Comparison of ENCODE assay signal across 18 cellular contexts in the genomic region with DNA sequence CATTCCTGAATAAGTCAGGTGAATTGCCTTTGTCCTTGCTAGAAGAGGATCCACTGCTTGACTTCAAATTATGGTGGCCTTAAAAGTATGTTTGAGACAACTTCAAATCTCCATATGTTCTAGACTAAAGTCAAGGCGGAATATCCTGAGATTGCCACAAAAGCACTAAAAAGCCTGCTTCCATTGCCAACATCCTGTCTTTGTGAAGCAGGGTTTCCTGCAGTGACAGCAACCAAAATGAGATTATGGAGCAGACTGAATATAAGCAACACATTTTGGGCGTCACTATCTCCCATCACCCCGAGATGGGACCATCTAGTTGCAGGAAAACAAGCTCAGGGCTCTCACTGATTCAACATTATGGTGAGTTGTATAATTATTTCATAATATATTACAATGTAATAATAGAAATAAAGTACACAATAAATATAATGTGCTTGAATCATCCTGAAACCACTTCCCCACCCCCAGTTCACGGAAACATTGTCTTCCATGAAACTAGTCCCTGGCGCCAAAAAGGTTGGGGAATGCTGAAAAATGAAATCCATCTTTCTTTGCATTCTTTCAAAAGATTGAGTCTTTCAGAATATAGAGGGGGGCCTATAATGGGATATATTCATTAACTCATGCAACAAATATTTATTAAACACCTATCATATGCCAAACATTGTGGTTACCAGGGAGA.
A peak's percentile ranks its signal among the peaks of the same experiment; 100 is the strongest.
DNase-seq lines count a peak whose midpoint lies in the region; ATAC-seq, FAIRE-seq and TF ChIP-seq lines count a peak whose summit lies in the region.
"Had no signal": no experiment of that assay in that cellular context is flagged by ENCODE, and none has a peak within 500 bp of the region (broad histone marks: within the 10 kb centered on the region; RNA-seq: fewer than 3 reads in every experiment).

No MANE protein-coding gene starts in this region.

- CTCF ChIA-PET in GM12878 (lab: Yijun Ruan, JAX) (interaction anchor here (0.6 to 1.1 kb wide), 2 partner anchors 292 to 325 kb away, joined by 3 read pairs; no protein-coding TSS in a partner anchor), endothelial cell of umbilical vein (lab: Charles Lee) (no interaction called here)

- no peak for TF ChIP-seq CTCF in KMS-11 (conservative IDR thresholded peaks at IDR 0.05; ENCODE audit: low read depth, low read length)
- TF ChIP-seq CTCF in GM12878 (IDR thresholded peaks at IDR 0.05 in 2 of 3, conservative IDR thresholded peaks at IDR 0.05 in 1 of 3; ENCODE audit: control insufficient read depth in 2 of 3, extremely low read depth in 1 of 3, insufficient read depth in 1 of 3, low read depth in 3 of 3, low read length in 3 of 3): no peak
- no peak for TF ChIP-seq CTCF in endothelial cell of umbilical vein (IDR thresholded peaks at IDR 0.05; ENCODE audit: extremely low read depth in 1 of 2, insufficient read depth in 1 of 2, low read depth in 1 of 2, low read length in 2 of 2)

- H3K27ac ChIP-seq in KMS-11: peak overlapping the region; percentile 100
- H3K27ac ChIP-seq in GM12878 (ENCODE audit: control insufficient read depth, insufficient read depth): peak overlapping the region; percentile 96; the same call in 1 of the 2 replicates
- peak overlapping the region; percentile 63 for H3K27ac ChIP-seq in endothelial cell of umbilical vein (ENCODE audit: insufficient read depth, low read depth, low read length)
- H3K27ac ChIP-seq in aorta (ENCODE audit: low read depth in 1 of 2, low read length in 2 of 2): no peak overlapping the region
- H3K27ac ChIP-seq: A549, C4-2B had no signal

- H3K9me3 ChIP-seq in GM12878 (replicated peaks; ENCODE audit: control insufficient read depth, insufficient read depth, low read length) (peaks cover 6% of the 10 kb centered on the region), endothelial cell of umbilical vein (replicated peaks; ENCODE audit: control insufficient read depth, insufficient read depth, low read length) (no peaks in the 10 kb centered on the region), aorta (ENCODE audit: control insufficient read depth, low read length) (no peaks in the 10 kb centered on the region)
- H3K9me3 ChIP-seq: BE2C had no signal

- FAIRE-seq in HTR-8/SVneo (lab: Jason Lieb, UNC) (peak; percentile 54), GM12878 (lab: Jason Lieb, UNC) (no peak), endothelial cell of umbilical vein (lab: Jason Lieb, UNC) (peak; percentile 68)
- FAIRE-seq: A549 had no signal

- 97% methylated on average over 5 of the region's 5 CpGs for WGBS in GM12878 (ENCODE audit: insufficient coverage, insufficient replicate concordance, low lambda C conversion rate, missing lambda C conversion rate)
- WGBS in aorta, 2 donors: 94 to 95% methylated on average over 5 of the region's 5 CpGs

- no peaks in the 10 kb centered on the region for H4K20me1 ChIP-seq in KMS-11 (ENCODE audit: insufficient read depth)
- H4K20me1 ChIP-seq in GM12878 (ENCODE audit: control insufficient read depth, insufficient read depth): no peaks in the 10 kb centered on the region
- no peaks in the 10 kb centered on the region for H4K20me1 ChIP-seq in endothelial cell of umbilical vein (replicated peaks; ENCODE audit: control insufficient read depth, extremely low read depth, insufficient read depth, low read length)

- SMC1A ChIA-PET in GM12878 (lab: Charles Lee; ENCODE audit: uncharacterized antibody, unreplicated experiment): interaction anchor here (0.6 to 3.3 kb wide), 7 partner anchors 11 to 154 kb away, joined by 3 to 12 read pairs (median 3); no protein-coding TSS in a partner anchor

- TF ChIP-seq RAD21 in GM12878 (IDR thresholded peaks at IDR 0.05; ENCODE audit: insufficient read depth, low read depth, low read length): no peak

- TF ChIP-seq POLR2A in GM12878 (IDR thresholded peaks at IDR 0.05; ENCODE audit: low read depth, low read length) (no peak), endothelial cell of umbilical vein (IDR thresholded peaks at IDR 0.05; ENCODE audit: low read depth, low read length) (no peak)

- H3K4me2 ChIP-seq in KMS-11: peak overlapping the region; percentile 89
- peak overlapping the region; percentile 34; the same call in 1 of the 2 replicates for H3K4me2 ChIP-seq in GM12878 (ENCODE audit: control insufficient read depth, insufficient read depth)
- H3K4me2 ChIP-seq in endothelial cell of umbilical vein (ENCODE audit: insufficient read depth, low read length): no peak overlapping the region
- H3K4me2 ChIP-seq: A549 had no signal

- DNase-seq in HTR-8/SVneo (ENCODE audit: insufficient read length, low spot score) (no peak), GM12878 (ENCODE audit: low read depth, low spot score) (no peak), endothelial cell of umbilical vein (ENCODE audit: low read depth, low spot score) (peak; percentile 41), aorta (no peak)
- DNase-seq in activated CD4-positive, CD25-positive, alpha-beta regulatory T cell (lab: John Stamatoyannopoulos, UW): no peak
- DNase-seq: BE2C; CD4-positive, alpha-beta memory T cell; COR-L47; DMS153; DND-41; GDM1; HCEC 1CT; HFFc6 had no signal

- H2AFZ ChIP-seq in KMS-11 (ENCODE audit: low read depth) (no peak overlapping the region), GM12878 (ENCODE audit: control insufficient read depth, low read depth, low read length) (no peak overlapping the region), endothelial cell of umbilical vein (ENCODE audit: low read depth, low read length) (no peak overlapping the region)

- intact Hi-C loops in GM12878 (cut with micrococcal nuclease; ENCODE audit: unreplicated experiment) (loop anchor here (5.0 kb wide), 1 partner anchor 144 kb away; a partner anchor contains a TSS), endothelial cell of umbilical vein (cut with micrococcal nuclease) (loop anchor here (5.0 to 10.0 kb wide), 2 partner anchors 144 to 703 kb away; a partner anchor contains a TSS), aorta (cut with DNase I) (no loop called here)

- H3K4me1 ChIP-seq in KMS-11 (ENCODE audit: low read depth, poor library complexity, severe bottlenecking) (peaks cover 77% of the 10 kb centered on the region), GM12878 (ENCODE audit: control insufficient read depth, insufficient read depth, low read length) (peaks cover 36% of the 10 kb centered on the region), endothelial cell of umbilical vein (ENCODE audit: control insufficient read depth, extremely low read depth, insufficient read depth, low read length) (peaks cover 15% of the 10 kb centered on the region), aorta (ENCODE audit: control insufficient read depth in 1 of 2, insufficient read depth in 2 of 2, low read length in 2 of 2) (no peaks in the 10 kb centered on the region)
- H3K4me1 ChIP-seq: A549, BE2C had no signal

- H3K9ac ChIP-seq in KMS-11 (peak overlapping the region; percentile 79; the same call in 1 of the 2 replicates), GM12878 (ENCODE audit: control insufficient read depth, insufficient read depth, low read length) (no peak overlapping the region; the same call in 1 of the 2 replicates), endothelial cell of umbilical vein (replicated peaks; ENCODE audit: extremely low read depth, insufficient read depth, low read length) (no peak overlapping the region)

- no peak for TF ChIP-seq EP300 in GM12878 (IDR thresholded peaks at IDR 0.05; ENCODE audit: borderline replicate concordance in 1 of 2, control insufficient read depth in 1 of 2, low read depth in 2 of 2, low read length in 2 of 2)

- H3K27me3 ChIP-seq in KMS-11 (ENCODE audit: insufficient read depth, low read depth): no peaks in the 10 kb centered on the region
- H3K27me3 ChIP-seq in GM12878 (replicated peaks in 1 of 2; ENCODE audit: control insufficient read depth in 2 of 2, insufficient read depth in 2 of 2, low read length in 1 of 2): no peaks in the 10 kb centered on the region
- H3K27me3 ChIP-seq in endothelial cell of umbilical vein (ENCODE audit: control insufficient read depth in 2 of 2, insufficient read depth in 2 of 2, low read length in 2 of 2): no peaks in the 10 kb centered on the region
- H3K27me3 ChIP-seq in aorta (ENCODE audit: control insufficient read depth in 1 of 2, insufficient read depth in 2 of 2, low read length in 1 of 2): no peaks in the 10 kb centered on the region
- H3K27me3 ChIP-seq: BE2C had no signal

- in situ Hi-C loops in GM12878 (cut with MboI): no loop called here

- no peaks in the 10 kb centered on the region for H3K9me1 ChIP-seq in endothelial cell of umbilical vein (replicated peaks; ENCODE audit: control insufficient read depth, extremely low read depth, insufficient read depth, low read length)

- peaks cover 16% of the 10 kb centered on the region for H3K79me2 ChIP-seq in KMS-11 (ENCODE audit: insufficient read depth, low read depth)
- H3K79me2 ChIP-seq in GM12878 (ENCODE audit: control insufficient read depth, insufficient read depth, low read length): peaks cover 21% of the 10 kb centered on the region
- no peaks in the 10 kb centered on the region for H3K79me2 ChIP-seq in endothelial cell of umbilical vein (ENCODE audit: control insufficient read depth, insufficient read depth, low read length)

- H3K36me3 ChIP-seq in KMS-11 (ENCODE audit: insufficient read depth) (no peaks in the 10 kb centered on the region), GM12878 (ENCODE audit: control insufficient read depth in 2 of 2, insufficient read depth in 2 of 2, low read length in 1 of 2) (no peaks in the 10 kb centered on the region; a peak in 1 of 4 replicates), endothelial cell of umbilical vein (ENCODE audit: control insufficient read depth in 2 of 2, extremely low read depth in 1 of 2, insufficient read depth in 2 of 2, low read length in 2 of 2) (no peaks in the 10 kb centered on the region), aorta (ENCODE audit: control insufficient read depth in 1 of 2, insufficient read depth in 2 of 2, low read length in 1 of 2) (no peaks in the 10 kb centered on the region)
- H3K36me3 ChIP-seq: BE2C had no signal

- no TSS peak for BruUV-seq in GM12878 (replicated peaks; lab: Mats Ljungman, UMichigan)
- BruUV-seq in endothelial cell of umbilical vein (replicated peaks; lab: Mats Ljungman, UMichigan): no TSS peak

- POLR2A ChIA-PET in GM12878 (lab: Charles Lee): no interaction called here
- POLR2A ChIA-PET in endothelial cell of umbilical vein (lab: Charles Lee): no interaction called here

- RAD21 ChIA-PET in GM12878 (lab: Charles Lee; ENCODE audit: unreplicated experiment): interaction anchor here (2.5 kb wide), 1 partner anchor 28 kb away, joined by 12 read pairs; no protein-coding TSS in a partner anchor

- no peak overlapping the region for H3K4me3 ChIP-seq in KMS-11 (IDR thresholded peaks at IDR 0.05; ENCODE audit: insufficient read depth, low read depth, low read length)
- H3K4me3 ChIP-seq in GM12878: no peak overlapping the region
- no peak overlapping the region for H3K4me3 ChIP-seq in endothelial cell of umbilical vein (replicated peaks in 1 of 3; ENCODE audit: insufficient read depth in 1 of 3, low read depth in 1 of 3, low read length in 3 of 3)
- H3K4me3 ChIP-seq in aorta (ENCODE audit: low read length in 2 of 2): no peak overlapping the region
- H3K4me3 ChIP-seq: A549 had no signal

- dilution Hi-C loops in endothelial cell of umbilical vein (cut with MboI; ENCODE audit: extremely low pct_ligation_motif_present, low sequenced_read_pairs): no loop called here

- ATAC-seq in GM12878 (no peak), esophagus mucosa (no peak), aorta (ENCODE audit: low FRiP score) (no peak), HG03378 (IDR thresholded peaks at IDR 0.05; ENCODE audit: unreplicated experiment) (no peak)
- ATAC-seq: A549 had no signal

Comparison
In these comparisons a context has a peak if more than half of its experiments do, and no peak if none do; other contexts are left out.
1. H3K27ac ChIP-seq: peak in KMS-11 (single experiment), GM12878 (single experiment) and endothelial cell of umbilical vein (single experiment); none in aorta (0 of 2).
2. intact Hi-C loops: an anchor here in GM12878 (5.0 kb wide) and endothelial cell of umbilical vein (5.0 to 10.0 kb wide); none called in aorta.